Comparison of ENCODE assay signal across 14 cellular contexts in the genomic region with DNA sequence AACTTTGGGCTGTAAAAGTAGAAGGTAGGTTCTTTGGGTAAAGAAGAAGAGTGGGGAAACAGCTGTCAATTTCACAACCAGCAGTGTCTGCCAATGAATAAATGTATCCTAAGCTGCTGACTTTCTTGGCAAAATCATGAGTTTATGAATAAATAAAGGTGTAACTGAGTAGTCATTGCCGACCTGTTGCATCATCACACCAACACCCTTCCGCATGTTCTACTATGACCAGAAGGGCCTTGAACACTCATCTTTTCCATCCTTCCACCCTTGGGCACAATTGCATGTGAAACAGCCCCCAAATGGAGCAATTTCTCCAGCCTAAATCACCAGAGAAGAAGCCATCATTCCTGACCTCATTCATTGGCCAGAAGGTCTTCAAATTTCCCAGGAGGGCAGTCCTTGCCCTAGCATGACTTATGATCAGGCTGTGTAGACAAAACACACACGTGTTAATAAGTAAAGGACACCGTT. TPM values are rescaled to one million over a fixed set of nuclear protein-coding genes. Genes with fewer than 3 reads are reported as not detected.
A peak's percentile ranks its signal among the peaks of the same experiment; 100 is the strongest.
DNase-seq lines count a peak whose midpoint lies in the region; ATAC-seq and TF ChIP-seq lines count a peak whose summit lies in the region.
"Had no signal": no experiment of that assay in that cellular context is flagged by ENCODE, and none has a peak within 500 bp of the region (broad histone marks: within the 10 kb centered on the region; RNA-seq: fewer than 3 reads in every experiment).

No MANE protein-coding gene starts in this region.

- no peak overlapping the region for H3K4me3 Mint-ChIP-seq in Caco-2 (ENCODE audit: unreplicated experiment)

- WGBS in mammary epithelial cell (ENCODE audit: low coverage, missing lambda C conversion rate), result 59% methylated on average over 4 of the region's 4 CpGs

- H3K4me1 ChIP-seq in Caco-2 (peaks cover 10% of the 10 kb centered on the region), mammary epithelial cell (ENCODE audit: insufficient read depth, low read length) (no peaks in the 10 kb centered on the region)
- H3K4me1 ChIP-seq: BLaER1 had no signal

- H3K36me3 ChIP-seq in Caco-2 (ENCODE audit: control insufficient read depth, insufficient read depth, low read length), result no peaks in the 10 kb centered on the region
- H3K36me3 ChIP-seq in mammary epithelial cell (ENCODE audit: insufficient read depth, low read length), result no peaks in the 10 kb centered on the region
- H3K36me3 ChIP-seq: BLaER1 had no signal

- no peak overlapping the region for H3K9ac ChIP-seq in mammary epithelial cell (ENCODE audit: insufficient read depth, low read length)
- H3K9ac ChIP-seq: BLaER1 had no signal

- intact Hi-C loops in Caco-2 (cut with micrococcal nuclease; ENCODE audit: unreplicated experiment), result no loop called here
- intact Hi-C loops in mammary epithelial cell (cut with micrococcal nuclease), result no loop called here

- ATAC-seq in GM21529 (IDR thresholded peaks at IDR 0.05; ENCODE audit: unreplicated experiment), result no peak

- no TSS peak for BruUV-seq in Caco-2 (replicated peaks; lab: Mats Ljungman, UMichigan)
- no TSS peak for BruUV-seq in mammary epithelial cell (replicated peaks; lab: Mats Ljungman, UMichigan)

- POLR2A ChIA-PET in Caco-2 (lab: Charles Lee), result no interaction called here

- no peak overlapping the region for H3K4me3 ChIP-seq in Caco-2 (ENCODE audit: low read depth, low read length)
- no peak overlapping the region for H3K4me3 ChIP-seq in mammary epithelial cell (replicated peaks in 1 of 3; ENCODE audit: insufficient read depth in 1 of 3, low read depth in 2 of 3, low read length in 3 of 3)
- H3K4me3 ChIP-seq: BLaER1 had no signal

- in situ Hi-C loops in mammary epithelial cell (cut with MboI; ENCODE audit: low sequenced_read_pairs in 2 of 2), result no loop called here

- TF ChIP-seq CTCF in Caco-2 (IDR thresholded peaks at IDR 0.05; ENCODE audit: insufficient read depth in 1 of 2, low read depth in 1 of 2, low read length in 1 of 2, severe bottlenecking in 1 of 2, unreplicated experiment in 1 of 2) (no peak), mammary epithelial cell (conservative IDR thresholded peaks at IDR 0.05 in 1 of 2, IDR thresholded peaks at IDR 0.05 in 1 of 2; ENCODE audit: extremely low read depth in 1 of 2, insufficient read depth in 1 of 2, low read depth in 1 of 2, low read length in 2 of 2) (no peak), GM10266 (IDR thresholded peaks at IDR 0.05; ENCODE audit: control insufficient read depth, insufficient read depth, low read depth, missing control alignments) (no peak)

- DNase-seq in Caco-2 (no peak), LoVo (ENCODE audit: low spot score) (peak; percentile 42), mammary epithelial cell (peak; percentile 45), iris pigment epithelial cell (ENCODE audit: low read depth) (peak; percentile 86), NAMALWA (ENCODE audit: low spot score) (no peak), T1000 (lab: John Stamatoyannopoulos, UW) (no peak), GM10266 (ENCODE audit: extremely low spot score) (no peak)
- DNase-seq: activated gamma-delta T cell treated with Interleukin-2 at 50 U/mL for 16 hours, DMS79, NCI-H1417, NCI-H2227 treated with DMSO at 0.1 percent for 48 hours, nucleus accumbens had no signal

- CTCF ChIA-PET in Caco-2 (lab: Charles Lee), result no interaction called here
- CTCF ChIA-PET in mammary epithelial cell (lab: Charles Lee; ENCODE audit: low non-redundant PET), result no interaction called here

- dilution Hi-C loops in mammary epithelial cell (cut with HindIII; ENCODE audit: low sequenced_read_pairs), result no loop called here

- no peaks in the 10 kb centered on the region for H3K9me3 Mint-ChIP-seq in Caco-2 (ENCODE audit: unreplicated experiment)

- H3K27me3 ChIP-seq in Caco-2 (replicated peaks; ENCODE audit: control insufficient read depth, insufficient read depth, low read length) (no peaks in the 10 kb centered on the region), mammary epithelial cell (ENCODE audit: insufficient read depth, low read length) (no peaks in the 10 kb centered on the region)
- H3K27me3 ChIP-seq: BLaER1 had no signal

- H3K79me2 ChIP-seq in mammary epithelial cell (ENCODE audit: insufficient read depth, low read length), result no peaks in the 10 kb centered on the region

- peaks cover 7% of the 10 kb centered on the region for H3K4me1 Mint-ChIP-seq in Caco-2 (ENCODE audit: low read depth, unreplicated experiment)

- H4K20me1 ChIP-seq in mammary epithelial cell (ENCODE audit: insufficient read depth, low read length), result no peaks in the 10 kb centered on the region
- H4K20me1 ChIP-seq: BLaER1 had no signal

- no peaks in the 10 kb centered on the region for H3K36me3 Mint-ChIP-seq in Caco-2 (ENCODE audit: insufficient read depth, unreplicated experiment)

- H3K27me3 Mint-ChIP-seq in Caco-2 (ENCODE audit: insufficient read depth, unreplicated experiment), result no peaks in the 10 kb centered on the region

- no peak overlapping the region for H3K4me2 ChIP-seq in mammary epithelial cell (ENCODE audit: insufficient read depth, low read depth, low read length)
- H3K4me2 ChIP-seq: BLaER1 had no signal

- H3K9me3 ChIP-seq in Caco-2, result no peaks in the 10 kb centered on the region
- H3K9me3 ChIP-seq in mammary epithelial cell (replicated peaks; ENCODE audit: insufficient read depth, low read length), result no peaks in the 10 kb centered on the region
- H3K9me3 ChIP-seq: BLaER1 had no signal

- no peak overlapping the region for H3K27ac ChIP-seq in mammary epithelial cell (ENCODE audit: insufficient read depth, low read depth, low read length)
- H3K27ac ChIP-seq: BLaER1 had no signal

- peak overlapping the region; percentile 14 for H2AFZ ChIP-seq in mammary epithelial cell (ENCODE audit: low read depth, low read length)

- H3K27ac Mint-ChIP-seq in Caco-2 (ENCODE audit: unreplicated experiment), result peak overlapping the region; percentile 17

RNA-seq across cellular contexts. Expression of a gene that starts 31.2 kb away (rescaled TPM):
- 12.1 and 17.0 TPM in 2 replicates for total RNA-seq in Caco-2 (2022)
- total RNA-seq in mammary epithelial cell, result 100 to 1,000 TPM in 1 of 2 donors, 10 to 100 TPM in 1; 92.4 to 120 TPM
- polyA plus RNA-seq in mammary epithelial cell, result 60.4 TPM
- 61.8 TPM for polyA minus RNA-seq in mammary epithelial cell

Comparison
In these comparisons a context has a peak if more than half of its experiments do, and no peak if none do; other contexts are left out.
1. DNase-seq: peak in LoVo (single experiment), mammary epithelial cell (single experiment) and iris pigment epithelial cell (single experiment); none in Caco-2 (0 of 2), NAMALWA (single experiment), T1000 (single experiment) and GM10266 (single experiment).